Comparison of ENCODE assay signal across 8 cellular contexts in genomic region chr22:49967333-49968241, GRCh38. TPM values are rescaled to one million over a fixed set of nuclear protein-coding genes. Genes with fewer than 3 reads are reported as not detected.
A peak's percentile ranks its signal among the peaks of the same experiment; 100 is the strongest.
DNase-seq lines count a peak whose midpoint lies in the region; ATAC-seq and TF ChIP-seq lines count a peak whose summit lies in the region.

No MANE protein-coding gene starts in this region.

- H3K27ac Mint-ChIP-seq in CD8-positive, alpha-beta T cell, result peak overlapping the region; percentile 55
- peak overlapping the region; percentile 15 for H3K27ac Mint-ChIP-seq in T-helper 2 cell treated with Interferon-gamma antibody and Interleukin-4, amounts not matched to agents 5 μg/mL and 100 μg/mL, for 36 hours

- no peaks in the 10 kb centered on the region for H3K9me3 Mint-ChIP-seq in CD8-positive, alpha-beta T cell
- H3K9me3 Mint-ChIP-seq in T-helper 2 cell treated with Interferon-gamma antibody and Interleukin-4, amounts not matched to agents 5 μg/mL and 100 μg/mL, for 36 hours, result no peaks in the 10 kb centered on the region

- H3K27ac ChIP-seq in CD8-positive, alpha-beta T cell (ENCODE audit: low read depth, low read length), result no peak overlapping the region
- peak overlapping the region; percentile 4 to 98 (median 96) for H3K27ac ChIP-seq in gastroesophageal sphincter

- CTCF ChIA-PET in CD8-positive, alpha-beta T cell (lab: Charles Lee), result interaction anchor here (1.4 to 1.9 kb wide), 2 partner anchors 15 to 37 kb away, joined by 3 to 6 read pairs; no protein-coding TSS in a partner anchor

- peaks cover 33% of the 10 kb centered on the region for H3K4me1 Mint-ChIP-seq in CD8-positive, alpha-beta T cell (ENCODE audit: low read depth)
- H3K4me1 Mint-ChIP-seq in T-helper 2 cell treated with Interferon-gamma antibody and Interleukin-4, amounts not matched to agents 5 μg/mL and 100 μg/mL, for 36 hours (ENCODE audit: low read depth), result peaks cover 11% of the 10 kb centered on the region

- no peak for ATAC-seq in CD8-positive, alpha-beta T cell
- no peak for ATAC-seq in gastroesophageal sphincter

- TF ChIP-seq POLR2A in gastroesophageal sphincter (IDR thresholded peaks at IDR 0.05), result no peak

- H3K4me3 ChIP-seq in CD8-positive, alpha-beta T cell (ENCODE audit: low read depth, low read length), result no peak overlapping the region
- peak overlapping the region in 1 of 2 donors; percentile 35 for H3K4me3 ChIP-seq in gastroesophageal sphincter

- DNase-seq in CD8-positive, alpha-beta T cell, result peak in 2 of 7 experiments; percentile 21 to 49
- no peak for DNase-seq in T-helper 2 cell treated with Interferon-gamma antibody and Interleukin-4, amounts not matched to agents 5 μg/mL and 100 μg/mL, for 36 hours (ENCODE audit: low spot score)
- DNase-seq in posterior vena cava (ENCODE audit: low spot score) (peak; percentile 85), cerebellar nuclear complex (lab: John Stamatoyannopoulos, UW) (no peak), NCI-H1092 treated with DMSO at 0.1 percent for 48 hours (lab: John Stamatoyannopoulos, UW) (no peak), DMS53 (lab: John Stamatoyannopoulos, UW) (no peak), GM19238 (ENCODE audit: insufficient read length, low spot score) (no peak)

- 67% methylated on average over 1 of the region's 38 CpGs; no CpG with 5 or more reads in 1 of the 2 donors for WGBS in gastroesophageal sphincter (ENCODE audit: low coverage in 1 of 2), 2 donors

- no peak for TF ChIP-seq CTCF in CD8-positive, alpha-beta T cell (IDR thresholded peaks at IDR 0.05)
- no peak for TF ChIP-seq CTCF in gastroesophageal sphincter (IDR thresholded peaks at IDR 0.05)

- H3K36me3 ChIP-seq in CD8-positive, alpha-beta T cell (ENCODE audit: insufficient read depth, low read length), result peaks cover 12% of the 10 kb centered on the region
- peaks cover 0 to 31% of the 10 kb centered on the region in 2 donors for H3K36me3 ChIP-seq in gastroesophageal sphincter

- no peak for TF ChIP-seq EP300 in gastroesophageal sphincter (IDR thresholded peaks at IDR 0.05)

- H3K4me3 Mint-ChIP-seq in CD8-positive, alpha-beta T cell, result no peak overlapping the region
- no peak overlapping the region for H3K4me3 Mint-ChIP-seq in T-helper 2 cell treated with Interferon-gamma antibody and Interleukin-4, amounts not matched to agents 5 μg/mL and 100 μg/mL, for 36 hours

- intact Hi-C loops in CD8-positive, alpha-beta T cell (cut with DNase I, micrococcal nuclease), result loop anchor here in 1 of 2 experiments (10.0 kb wide), 1 partner anchor 557 kb away; the partner anchor contains the start of gene SCO2
- intact Hi-C loops in posterior vena cava (cut with DNase I), result loop anchor here (5.0 kb wide), 1 partner anchor 35 kb away; no protein-coding TSS in a partner anchor

- no peaks in the 10 kb centered on the region for H3K27me3 ChIP-seq in CD8-positive, alpha-beta T cell (ENCODE audit: insufficient read depth, low read length)
- no peaks in the 10 kb centered on the region for H3K27me3 ChIP-seq in gastroesophageal sphincter

- peaks cover 43% of the 10 kb centered on the region for H3K4me1 ChIP-seq in CD8-positive, alpha-beta T cell (ENCODE audit: insufficient read depth, low read length)
- peaks cover 0 to 100% (median 64%) of the 10 kb centered on the region in 3 donors for H3K4me1 ChIP-seq in gastroesophageal sphincter

- no peaks in the 10 kb centered on the region for H3K27me3 Mint-ChIP-seq in CD8-positive, alpha-beta T cell (ENCODE audit: low read depth)
- H3K27me3 Mint-ChIP-seq in T-helper 2 cell treated with Interferon-gamma antibody and Interleukin-4, amounts not matched to agents 5 μg/mL and 100 μg/mL, for 36 hours (ENCODE audit: low read depth), result no peaks in the 10 kb centered on the region

- POLR2A ChIA-PET in CD8-positive, alpha-beta T cell (lab: Charles Lee), result interaction anchor here (1.0 kb wide), 1 partner anchor 31 kb away, joined by 3 read pairs; no protein-coding TSS in a partner anchor

- no peaks in the 10 kb centered on the region for H3K9me3 ChIP-seq in CD8-positive, alpha-beta T cell (ENCODE audit: low read length)
- no peaks in the 10 kb centered on the region for H3K9me3 ChIP-seq in gastroesophageal sphincter

- H3K36me3 Mint-ChIP-seq in CD8-positive, alpha-beta T cell, result peaks cover 11% of the 10 kb centered on the region
- H3K36me3 Mint-ChIP-seq in T-helper 2 cell treated with Interferon-gamma antibody and Interleukin-4, amounts not matched to agents 5 μg/mL and 100 μg/mL, for 36 hours (ENCODE audit: low read depth), result peaks cover 16% of the 10 kb centered on the region

RNA-seq across cellular contexts. Expression of gene PIM3, which starts 7.0 kb away (rescaled TPM):
- total RNA-seq in CD8-positive, alpha-beta T cell, result 100 to 1,000 TPM; 316 to 328 TPM
- 10 to 100 TPM; 30.0 to 58.3 (median 46.4) TPM for total RNA-seq in gastroesophageal sphincter
- 10 to 100 TPM; 29.9 to 37.2 TPM for total RNA-seq in posterior vena cava

RNA-seq across cellular contexts. Expression of gene IL17REL, which starts 45.0 kb away (rescaled TPM):
- not detected for total RNA-seq in CD8-positive, alpha-beta T cell
- total RNA-seq in gastroesophageal sphincter (not detected), posterior vena cava (not detected)

RNA-seq across cellular contexts. Expression of gene CRELD2, which starts 49.2 kb away (rescaled TPM):
- 10 to 100 TPM; 26.3 to 28.1 TPM for total RNA-seq in CD8-positive, alpha-beta T cell
- total RNA-seq in gastroesophageal sphincter, result 10 to 100 TPM; 21.9 to 36.2 (median 30.9) TPM
- 10 to 100 TPM; 27.5 to 45.4 TPM for total RNA-seq in posterior vena cava

RNA-seq across cellular contexts. Expression of gene ALG12, which starts 49.3 kb away (rescaled TPM):
- 10 to 100 TPM; 11.4 to 15.2 TPM for total RNA-seq in CD8-positive, alpha-beta T cell
- total RNA-seq in gastroesophageal sphincter (10 to 100 TPM; 18.8 to 30.0 (median 22.6) TPM), posterior vena cava (10 to 100 TPM in 1 of 2 donors, 1 to 10 TPM in 1; 8.9 to 11.7 TPM)

Comparison
In these comparisons a context has a peak if more than half of its experiments do, and no peak if none do; other contexts are left out.
1. RNA of gene PIM3, which starts 7.0 kb away (total RNA-seq): 316 to 328 TPM in CD8-positive, alpha-beta T cell; 30.0 to 58.3 TPM in gastroesophageal sphincter and 29.9 to 37.2 TPM in posterior vena cava; every median in the first group is over 4 times any median in the second.